In genomic region chr11:2273311-2273710, GRCh38 we compare ENCODE assay signal across 17 cellular contexts. TPM values are rescaled to one million over a fixed set of nuclear protein-coding genes. Genes with fewer than 3 reads are reported as not detected.
DNase-seq lines count a peak whose midpoint lies in the region; ATAC-seq, FAIRE-seq and TF ChIP-seq lines count a peak whose summit lies in the region.
"Had no signal": no experiment of that assay in that cellular context is flagged by ENCODE, and none has a peak within 500 bp of the region (broad histone marks: within the 10 kb centered on the region; RNA-seq: fewer than 3 reads in every experiment).

No MANE protein-coding gene starts in this region.

- H4K8ac ChIP-seq in neuronal stem cell (ENCODE audit: low read depth, low read length): no peak overlapping the region

- H2BK120ac ChIP-seq in neuronal stem cell (ENCODE audit: low read depth, low read length): no peak overlapping the region

- H3K36me3 Mint-ChIP-seq in CD4-positive, alpha-beta T cell (ENCODE audit: low read depth): no peaks in the 10 kb centered on the region
- H3K36me3 Mint-ChIP-seq in central memory CD8-positive, alpha-beta T cell (ENCODE audit: insufficient read depth): peaks cover 4% of the 10 kb centered on the region
- H3K36me3 Mint-ChIP-seq: CD14-positive monocyte had no signal

- H2BK5ac ChIP-seq in neuronal stem cell (ENCODE audit: low read length): no peak overlapping the region

- ATAC-seq in CD4-positive, alpha-beta T cell (ENCODE audit: poor library complexity): no peak
- no peak for ATAC-seq in central memory CD8-positive, alpha-beta T cell (replicated peaks; ENCODE audit: extremely low read depth, poor library complexity, severe bottlenecking)
- ATAC-seq: A549, GM23338 had no signal

- H3K4me1 ChIP-seq in neuronal stem cell (ENCODE audit: control insufficient read depth in 2 of 2, insufficient read depth in 1 of 2, low read depth in 1 of 2, low read length in 2 of 2): peaks cover 0 to 7% of the 10 kb centered on the region in 2 donors
- H3K4me1 ChIP-seq in thyroid gland: peaks cover 7 to 40% of the 10 kb centered on the region in 2 donors

- H3K27ac ChIP-seq in CD4-positive, alpha-beta T cell (ENCODE audit: low read depth, low read length): no peak overlapping the region
- H3K27ac ChIP-seq in neuronal stem cell (replicated peaks; ENCODE audit: low read length) (no peak overlapping the region), thyroid gland (peak overlapping the region in 2 of 3 donors; percentile 47 to 50)
- H3K27ac ChIP-seq: A549 had no signal

- intact Hi-C loops in CD4-positive, alpha-beta T cell (cut with DNase I, micrococcal nuclease): no loop called here
- intact Hi-C loops in thyroid gland (cut with DNase I): no loop called here

- no peak overlapping the region for H3K27ac Mint-ChIP-seq in CD4-positive, alpha-beta T cell
- peak overlapping the region; percentile 8 for H3K27ac Mint-ChIP-seq in central memory CD8-positive, alpha-beta T cell (ENCODE audit: low read depth)
- H3K27ac Mint-ChIP-seq: GM23338 had no signal

- no peaks in the 10 kb centered on the region for H3K9me3 ChIP-seq in CD4-positive, alpha-beta T cell (ENCODE audit: control insufficient read depth, low read length)
- H3K9me3 ChIP-seq in neuronal stem cell (replicated peaks in 1 of 2; ENCODE audit: control insufficient read depth in 2 of 2, insufficient read depth in 1 of 2, low read depth in 1 of 2, low read length in 2 of 2): no peaks in the 10 kb centered on the region
- H3K9me3 ChIP-seq in thyroid gland: no peaks in the 10 kb centered on the region
- H3K9me3 ChIP-seq: A549, Caco-2 had no signal

- peaks cover 23% of the 10 kb centered on the region for H3K27me3 Mint-ChIP-seq in CD4-positive, alpha-beta T cell
- peaks cover 64% of the 10 kb centered on the region for H3K27me3 Mint-ChIP-seq in central memory CD8-positive, alpha-beta T cell

- H3K9ac ChIP-seq in neuronal stem cell (ENCODE audit: low read depth, low read length, poor library complexity): peak overlapping the region; percentile 7

- no peaks in the 10 kb centered on the region for H3K9me3 Mint-ChIP-seq in CD4-positive, alpha-beta T cell
- H3K9me3 Mint-ChIP-seq in central memory CD8-positive, alpha-beta T cell: no peaks in the 10 kb centered on the region

- no peak overlapping the region for H4K91ac ChIP-seq in neuronal stem cell (ENCODE audit: low read depth, low read length, poor library complexity)

- POLR2A ChIA-PET in CD4-positive, alpha-beta T cell (lab: Charles Lee): no interaction called here

- peaks cover 3% of the 10 kb centered on the region for H3K4me1 Mint-ChIP-seq in CD4-positive, alpha-beta T cell (ENCODE audit: low read depth)
- H3K4me1 Mint-ChIP-seq in central memory CD8-positive, alpha-beta T cell: peaks cover 17% of the 10 kb centered on the region

- no peaks in the 10 kb centered on the region for H3K79me1 ChIP-seq in neuronal stem cell (ENCODE audit: low read depth, low read length)

- no peaks in the 10 kb centered on the region for H3K36me3 ChIP-seq in neuronal stem cell (replicated peaks in 1 of 2; ENCODE audit: control insufficient read depth in 2 of 2, insufficient read depth in 2 of 2, low read length in 2 of 2)
- no peaks in the 10 kb centered on the region for H3K36me3 ChIP-seq in thyroid gland

- no peak for DNase-seq in CD4-positive, alpha-beta T cell
- peak in 1 of 2 donors; percentile 3 for DNase-seq in central memory CD8-positive, alpha-beta T cell (ENCODE audit: low spot score in 2 of 2)
- DNase-seq in neuronal stem cell (ENCODE audit: low spot score): no peak
- no peak for DNase-seq in thyroid gland
- no peak for DNase-seq in MV-4-11 (lab: John Stamatoyannopoulos, UW)
- no peak for DNase-seq in GM12891 (ENCODE audit: insufficient read length, low spot score)
- DNase-seq in NCI-H226: no peak
- DNase-seq: Caco-2; CD8-positive, alpha-beta memory T cell; GF-D8; H7; IMR-90 had no signal

- no peak overlapping the region for H3K14ac ChIP-seq in neuronal stem cell (ENCODE audit: low read length)

- no peak overlapping the region for H2BK15ac ChIP-seq in neuronal stem cell (ENCODE audit: low read length)

- CTCF ChIA-PET in CD4-positive, alpha-beta T cell (lab: Charles Lee): no interaction called here

- H3K18ac ChIP-seq in neuronal stem cell (ENCODE audit: low read length): no peak overlapping the region

- H3K4me3 ChIP-seq in neuronal stem cell (ENCODE audit: low read length in 2 of 2): no peak overlapping the region
- no peak overlapping the region for H3K4me3 ChIP-seq in thyroid gland (replicated peaks in 1 of 3)
- H3K4me3 ChIP-seq: A549, GM23338 had no signal

- H2AK5ac ChIP-seq in neuronal stem cell (ENCODE audit: low read depth, low read length): no peak overlapping the region

- no peak overlapping the region for H2BK12ac ChIP-seq in neuronal stem cell (ENCODE audit: low read length)

- H3K27me3 ChIP-seq in CD4-positive, alpha-beta T cell (ENCODE audit: control insufficient read depth, insufficient read depth, low read length): peaks cover 25% of the 10 kb centered on the region
- H3K27me3 ChIP-seq in neuronal stem cell (ENCODE audit: control insufficient read depth in 3 of 3, insufficient read depth in 3 of 3, low read depth in 1 of 3, low read length in 3 of 3): peaks cover 38 to 74% (median 63%) of the 10 kb centered on the region in 3 experiments
- H3K27me3 ChIP-seq in thyroid gland: no peaks in the 10 kb centered on the region

- H3K4ac ChIP-seq in neuronal stem cell (ENCODE audit: low read length): no peak overlapping the region

- no CpG with 5 or more reads among the region's 15 CpGs for WGBS in neuronal stem cell (ENCODE audit: extremely low coverage in 2 of 2, insufficient read length in 2 of 2, insufficient replicate concordance in 1 of 2), 2 donors
- 89 to 93% methylated on average over 15 of the region's 15 CpGs for WGBS in thyroid gland, 2 donors

- H3K4me2 ChIP-seq in neuronal stem cell (ENCODE audit: insufficient read depth, low read length, poor library complexity, severe bottlenecking): no peak overlapping the region
- H3K4me2 ChIP-seq: A549, GM23338 had no signal

- no peak for FAIRE-seq in GM12891 (lab: Jason Lieb, UNC)
- FAIRE-seq: A549 had no signal

- no peak overlapping the region for H2AFZ ChIP-seq in neuronal stem cell (ENCODE audit: low read length)
- H2AFZ ChIP-seq: GM23338 had no signal

- TF ChIP-seq CTCF in CD4-positive, alpha-beta T cell (IDR thresholded peaks at IDR 0.05): no peak
- TF ChIP-seq CTCF in thyroid gland (IDR thresholded peaks at IDR 0.05): no peak

- TF ChIP-seq POLR2A in thyroid gland (IDR thresholded peaks at IDR 0.05): no peak
- no peak for TF ChIP-seq POLR2A in GM12891 (IDR thresholded peaks at IDR 0.05; ENCODE audit: low read depth, low read length)

- H3K4me3 Mint-ChIP-seq in CD4-positive, alpha-beta T cell: peak overlapping the region; percentile 20
- no peak overlapping the region for H3K4me3 Mint-ChIP-seq in central memory CD8-positive, alpha-beta T cell
- H3K4me3 Mint-ChIP-seq: GM23338 had no signal

- H3K23ac ChIP-seq in neuronal stem cell (ENCODE audit: low read depth, low read length, poor library complexity): no peak overlapping the region

TF ChIP-seq in GM12891, 5 proteins besides CTCF, POLR2A, EP300 and RAD21:
- TF ChIP-seq POU2F2 (IDR thresholded peaks at IDR 0.05; ENCODE audit: low read depth, low read length) (no peak), TAF1 (IDR thresholded peaks at IDR 0.05; ENCODE audit: low read depth, low read length) (no peak), POLR2AphosphoS5 (IDR thresholded peaks at IDR 0.05; ENCODE audit: low read depth, low read length) (no peak), PAX5 (IDR thresholded peaks at IDR 0.05; ENCODE audit: insufficient read depth, low read length, severe bottlenecking) (no peak), SPI1 (IDR thresholded peaks at IDR 0.05; ENCODE audit: low read depth, low read length) (no peak)

RNA-seq across cellular contexts. Expression of gene ASCL2, which starts 2.9 kb away (rescaled TPM):
- not detected for total RNA-seq in CD4-positive, alpha-beta T cell
- polyA plus RNA-seq in neuronal stem cell (2013, experiment 1 of 2): 0.07 TPM
- 0.06 TPM for polyA plus RNA-seq in neuronal stem cell (2013, experiment 2 of 2)
- 1 to 10 TPM in 1 of 4 donors, under 1 TPM in 3; 0.46 to 2.9 (median 0.66) TPM for total RNA-seq in thyroid gland
- not detected for polyA plus RNA-seq in GM12891 (2012; ENCODE audit: low read depth, missing spikeins)
- total RNA-seq: IMR-90 had no signal
- polyA plus RNA-seq: A549, AG04450, BJ, IMR-90 had no signal

RNA-seq across cellular contexts. Expression of gene C11orf21, which starts 28.4 kb away (rescaled TPM):
- 10 to 100 TPM; 71.2 to 71.7 TPM for total RNA-seq in CD4-positive, alpha-beta T cell
- polyA plus RNA-seq in neuronal stem cell (2013, experiment 1 of 2): not detected
- not detected for polyA plus RNA-seq in neuronal stem cell (2013, experiment 2 of 2)
- under 1 TPM; 0.15 to 0.67 (median 0.45) TPM for total RNA-seq in thyroid gland
- polyA plus RNA-seq in GM12891 (2012; ENCODE audit: low read depth, missing spikeins): 0.46 TPM
- total RNA-seq: GM23338, H7, IMR-90 had no signal
- polyA plus RNA-seq: A549, AG04450, BJ, GM23338, IMR-90 had no signal

RNA-seq across cellular contexts. Expression of gene TSPAN32, which starts 28.5 kb away (rescaled TPM):
- 10 to 100 TPM; 81.8 TPM for total RNA-seq in CD4-positive, alpha-beta T cell
- not detected for polyA plus RNA-seq in neuronal stem cell (2013, experiment 1 of 2)
- 0.01 TPM for polyA plus RNA-seq in neuronal stem cell (2013, experiment 2 of 2)
- under 1 TPM in 2 of 4 donors, not detected in 2; 0.33 to 0.45 TPM for total RNA-seq in thyroid gland
- polyA plus RNA-seq in GM12891 (2012; ENCODE audit: low read depth, missing spikeins): 0.90 TPM
- total RNA-seq: GM23338, H7, IMR-90 had no signal
- polyA plus RNA-seq: A549, GM23338 had no signal

Comparison
In these comparisons a context has a peak if more than half of its experiments do, and no peak if none do; other contexts are left out.
1. H3K27ac ChIP-seq: peak in thyroid gland (2 of 3); none in CD4-positive, alpha-beta T cell (single experiment) and neuronal stem cell (single experiment).
2. RNA of gene C11orf21, which starts 28.4 kb away (total RNA-seq): 71.2 to 71.7 TPM in CD4-positive, alpha-beta T cell; 0.15 to 0.67 TPM in thyroid gland; every median in the first group is over 10 times any median in the second.
3. RNA of gene TSPAN32, which starts 28.5 kb away (total RNA-seq): 81.8 TPM in CD4-positive, alpha-beta T cell; 0.33 to 0.45 TPM in thyroid gland; every median in the first group is over 10 times any median in the second.